14 cellular contexts compared by ENCODE assay signal in the genomic region with DNA sequence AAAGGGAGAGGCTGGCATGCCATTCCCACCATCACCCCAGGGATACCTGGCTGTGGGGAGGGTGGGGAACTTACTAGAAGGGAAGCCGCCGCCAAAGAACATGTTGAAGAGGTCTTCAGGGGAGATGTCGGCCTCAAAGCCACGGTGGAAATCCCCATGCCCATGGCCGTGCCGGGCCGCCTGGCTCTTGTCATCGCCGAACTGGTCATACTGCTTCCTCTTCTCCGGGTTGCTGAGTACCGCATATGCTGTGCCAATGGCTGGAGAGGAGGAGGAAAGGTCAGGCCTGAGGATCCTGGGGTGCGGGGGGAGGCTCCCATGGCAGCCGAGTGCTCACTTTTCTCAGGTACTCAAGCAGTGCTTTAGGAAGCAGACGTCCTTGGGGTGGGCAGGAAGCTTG. TPM values are rescaled to one million over a fixed set of nuclear protein-coding genes. Genes with fewer than 3 reads are reported as not detected.
DNase-seq lines count a peak whose midpoint lies in the region; ATAC-seq and TF ChIP-seq lines count a peak whose summit lies in the region.
"Had no signal": no experiment of that assay in that cellular context is flagged by ENCODE, and none has a peak within 500 bp of the region (broad histone marks: within the 10 kb centered on the region; RNA-seq: fewer than 3 reads in every experiment).

No MANE protein-coding gene starts in this region.

- no peaks in the 10 kb centered on the region; the same call in 1 of the 2 replicates for H3K79me2 ChIP-seq in GM23338 (replicated peaks; ENCODE audit: insufficient read depth)

- DNase-seq in CD1c-positive myeloid dendritic cell (ENCODE audit: extremely low spot score) (peak; percentile 67), GM23338 (ENCODE audit: low spot score) (no peak), natural killer cell (no peak), OCI-M2 (lab: John Stamatoyannopoulos, UW; ENCODE audit: unreplicated experiment) (no peak), inferior parietal cortex (ENCODE audit: extremely low spot score) (no peak)
- no peak for DNase-seq in activated CD4-positive, CD25-positive, alpha-beta regulatory T cell (lab: John Stamatoyannopoulos, UW)
- DNase-seq in stimulated activated CD4-positive, alpha-beta T cell treated with anti-CD3 and anti-CD28 coated beads, Interleukin-2, amount 100 ng/mL, for 48 hours, result no peak
- DNase-seq: kidney glomerular epithelial cell, NCI-H187 treated with DMSO at 0.1 percent for 48 hours, NCI-H446 treated with DMSO at 0.1 percent for 48 hours had no signal

- peaks cover 2% of the 10 kb centered on the region; the same call in 1 of the 3 replicates for H3K4me1 Mint-ChIP-seq in GM23338
- peaks cover 64% of the 10 kb centered on the region for H3K4me1 Mint-ChIP-seq in dendritic cell treated with granulocyte-macrophage colony-stimulating factor and Interleukin-4, amounts not matched to agents 40 ng/mL and 50 ng/mL, for 4 days (ENCODE audit: low read depth)
- H3K4me1 Mint-ChIP-seq in natural killer cell, result peaks cover 13 to 29% of the 10 kb centered on the region in 2 donors

- H3K27ac ChIP-seq in GM23338 (ENCODE audit: low read depth), result 0 out of 2 replicates have a peak overlapping the region, but pooled peaks have one; percentile 19
- H3K27ac ChIP-seq: SJCRH30, thoracic aorta had no signal

- H3F3A ChIP-seq in GM23338 (replicated peaks; ENCODE audit: low read depth), result no peaks in the 10 kb centered on the region

- H4K20me1 ChIP-seq in GM23338 (replicated peaks; ENCODE audit: insufficient read depth), result peaks cover 5% of the 10 kb centered on the region

- intact Hi-C loops in dendritic cell treated with granulocyte-macrophage colony-stimulating factor and Interleukin-4, amounts not matched to agents 40 ng/mL and 50 ng/mL, for 4 days (cut with micrococcal nuclease), result no loop called here
- intact Hi-C loops in natural killer cell (cut with micrococcal nuclease), result loop anchor here (1.0 to 2.0 kb wide), 2 partner anchors 214 to 445 kb away; no protein-coding TSS in a partner anchor

- H2AFZ ChIP-seq in GM23338, result no peak overlapping the region

- no peaks in the 10 kb centered on the region for H3K9me2 ChIP-seq in GM23338 (ENCODE audit: insufficient read depth)

- H3K9me3 Mint-ChIP-seq in GM23338 (no peaks in the 10 kb centered on the region), natural killer cell (no peaks in the 10 kb centered on the region)
- no peaks in the 10 kb centered on the region for H3K9me3 Mint-ChIP-seq in dendritic cell treated with granulocyte-macrophage colony-stimulating factor and Interleukin-4, amounts not matched to agents 40 ng/mL and 50 ng/mL, for 4 days

- ATAC-seq in GM23338, result no peak
- ATAC-seq in natural killer cell, result peak in 1 of 3 donors; percentile 9

- H3K36me3 Mint-ChIP-seq in GM23338 (ENCODE audit: low read depth) (peaks cover 27% of the 10 kb centered on the region; the same call in 2 of the 3 replicates), natural killer cell (no peaks in the 10 kb centered on the region)
- H3K36me3 Mint-ChIP-seq in dendritic cell treated with granulocyte-macrophage colony-stimulating factor and Interleukin-4, amounts not matched to agents 40 ng/mL and 50 ng/mL, for 4 days (ENCODE audit: low read depth), result peaks cover 93% of the 10 kb centered on the region

- no peaks in the 10 kb centered on the region for H3K27me3 Mint-ChIP-seq in GM23338 (ENCODE audit: insufficient read depth, low read depth, poor library complexity)
- no peaks in the 10 kb centered on the region for H3K27me3 Mint-ChIP-seq in dendritic cell treated with granulocyte-macrophage colony-stimulating factor and Interleukin-4, amounts not matched to agents 40 ng/mL and 50 ng/mL, for 4 days
- no peaks in the 10 kb centered on the region for H3K27me3 Mint-ChIP-seq in natural killer cell (ENCODE audit: low read depth in 2 of 2)

- H3K4me3 ChIP-seq in GM23338, result no peak overlapping the region
- H3K4me3 ChIP-seq: pancreas, SJCRH30, thoracic aorta had no signal

- H3K4me3 Mint-ChIP-seq in GM23338 (no peak overlapping the region), natural killer cell (no peak overlapping the region)
- no peak overlapping the region for H3K4me3 Mint-ChIP-seq in dendritic cell treated with granulocyte-macrophage colony-stimulating factor and Interleukin-4, amounts not matched to agents 40 ng/mL and 50 ng/mL, for 4 days

- no peak for TF ChIP-seq CTCF in GM23338 (conservative IDR thresholded peaks at IDR 0.05; ENCODE audit: low read depth in 2 of 2)
- no peak for TF ChIP-seq CTCF in natural killer cell (IDR thresholded peaks at IDR 0.05)

- no peaks in the 10 kb centered on the region; the same call in 1 of the 2 replicates for H3K36me3 ChIP-seq in GM23338 (ENCODE audit: insufficient read depth)

- H3K4me2 ChIP-seq in GM23338, result no peak overlapping the region

- no peaks in the 10 kb centered on the region for H3K27me3 ChIP-seq in GM23338 (ENCODE audit: insufficient read depth)
- H3K27me3 ChIP-seq: pancreas, SJCRH30 had no signal

- H3K27ac Mint-ChIP-seq in GM23338, result no peak overlapping the region
- H3K27ac Mint-ChIP-seq in dendritic cell treated with granulocyte-macrophage colony-stimulating factor and Interleukin-4, amounts not matched to agents 40 ng/mL and 50 ng/mL, for 4 days, result peak overlapping the region; percentile 68
- H3K27ac Mint-ChIP-seq in natural killer cell, result peak overlapping the region; percentile 46 to 69

- H3K4me1 ChIP-seq in GM23338 (ENCODE audit: insufficient read depth), result no peaks in the 10 kb centered on the region

TF ChIP-seq in GM23338, 12 proteins besides CTCF, POLR2A, EP300 and RAD21 (continues in another document):
- TF ChIP-seq EZH2 (IDR thresholded peaks at IDR 0.05; ENCODE audit: low read depth, unreplicated experiment) (no peak), CREB1 (CRISPR knock-in tag; IDR thresholded peaks at IDR 0.05; ENCODE audit: low read depth) (no peak), NANOG (IDR thresholded peaks at IDR 0.05; ENCODE audit: borderline replicate concordance) (no peak), ZNF114 (CRISPR knock-in tag; IDR thresholded peaks at IDR 0.05) (no peak)
- TF ChIP-seq, protein P1, sequence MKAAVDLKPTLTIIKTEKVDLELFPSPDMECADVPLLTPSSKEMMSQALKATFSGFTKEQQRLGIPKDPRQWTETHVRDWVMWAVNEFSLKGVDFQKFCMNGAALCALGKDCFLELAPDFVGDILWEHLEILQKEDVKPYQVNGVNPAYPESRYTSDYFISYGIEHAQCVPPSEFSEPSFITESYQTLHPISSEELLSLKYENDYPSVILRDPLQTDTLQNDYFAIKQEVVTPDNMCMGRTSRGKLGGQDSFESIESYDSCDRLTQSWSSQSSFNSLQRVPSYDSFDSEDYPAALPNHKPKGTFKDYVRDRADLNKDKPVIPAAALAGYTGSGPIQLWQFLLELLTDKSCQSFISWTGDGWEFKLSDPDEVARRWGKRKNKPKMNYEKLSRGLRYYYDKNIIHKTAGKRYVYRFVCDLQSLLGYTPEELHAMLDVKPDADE (IDR thresholded peaks at IDR 0.05), result no peak
- TF ChIP-seq, protein P2, sequence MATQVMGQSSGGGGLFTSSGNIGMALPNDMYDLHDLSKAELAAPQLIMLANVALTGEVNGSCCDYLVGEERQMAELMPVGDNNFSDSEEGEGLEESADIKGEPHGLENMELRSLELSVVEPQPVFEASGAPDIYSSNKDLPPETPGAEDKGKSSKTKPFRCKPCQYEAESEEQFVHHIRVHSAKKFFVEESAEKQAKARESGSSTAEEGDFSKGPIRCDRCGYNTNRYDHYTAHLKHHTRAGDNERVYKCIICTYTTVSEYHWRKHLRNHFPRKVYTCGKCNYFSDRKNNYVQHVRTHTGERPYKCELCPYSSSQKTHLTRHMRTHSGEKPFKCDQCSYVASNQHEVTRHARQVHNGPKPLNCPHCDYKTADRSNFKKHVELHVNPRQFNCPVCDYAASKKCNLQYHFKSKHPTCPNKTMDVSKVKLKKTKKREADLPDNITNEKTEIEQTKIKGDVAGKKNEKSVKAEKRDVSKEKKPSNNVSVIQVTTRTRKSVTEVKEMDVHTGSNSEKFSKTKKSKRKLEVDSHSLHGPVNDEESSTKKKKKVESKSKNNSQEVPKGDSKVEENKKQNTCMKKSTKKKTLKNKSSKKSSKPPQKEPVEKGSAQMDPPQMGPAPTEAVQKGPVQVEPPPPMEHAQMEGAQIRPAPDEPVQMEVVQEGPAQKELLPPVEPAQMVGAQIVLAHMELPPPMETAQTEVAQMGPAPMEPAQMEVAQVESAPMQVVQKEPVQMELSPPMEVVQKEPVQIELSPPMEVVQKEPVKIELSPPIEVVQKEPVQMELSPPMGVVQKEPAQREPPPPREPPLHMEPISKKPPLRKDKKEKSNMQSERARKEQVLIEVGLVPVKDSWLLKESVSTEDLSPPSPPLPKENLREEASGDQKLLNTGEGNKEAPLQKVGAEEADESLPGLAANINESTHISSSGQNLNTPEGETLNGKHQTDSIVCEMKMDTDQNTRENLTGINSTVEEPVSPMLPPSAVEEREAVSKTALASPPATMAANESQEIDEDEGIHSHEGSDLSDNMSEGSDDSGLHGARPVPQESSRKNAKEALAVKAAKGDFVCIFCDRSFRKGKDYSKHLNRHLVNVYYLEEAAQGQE (IDR thresholded peaks at IDR 0.05; ENCODE audit: unreplicated experiment), result no peak

RNA-seq across cellular contexts. Expression of a gene that starts 13.8 kb away (rescaled TPM):
- 13.0 and 16.0 TPM in 2 replicates for total RNA-seq in GM23338 (2014; rRNA removed; shearing (Covaris generic))
- polyA plus RNA-seq in GM23338 (2016; fragmentation: Nextera tagmentation; extraction: Ambion mirVana), result 12.6 and 12.8 TPM in 2 replicates
- 10 to 100 TPM; 47.3 to 54.2 (median 48.7) TPM for total RNA-seq in natural killer cell
